11 cellular contexts compared by ENCODE assay signal in genomic region chr11:113593698-113594308, GRCh38.
DNase-seq lines count a peak whose midpoint lies in the region; ATAC-seq lines count a peak whose summit lies in the region.
"Had no signal": no experiment of that assay in that cellular context is flagged by ENCODE, and none has a peak within 500 bp of the region (broad histone marks: within the 10 kb centered on the region; RNA-seq: fewer than 3 reads in every experiment).

No MANE protein-coding gene starts in this region.

- DNase-seq in activated CD4-positive, alpha-beta T cell treated with anti-CD3 and anti-CD28 coated beads, Interleukin-2, amount 10 ng/mL, durations not matched to agents 24 days and 14 days: peak; percentile 74
- DNase-seq in activated CD4-positive, alpha-beta T cell treated with anti-CD3 and anti-CD28 coated beads, Interleukin-2, amount 50 U/mL, for 4 hours: no peak
- DNase-seq in RPMI7951 (ENCODE audit: low read depth): peak; percentile 90
- peak in 2 of 3 donors; percentile 4 to 6 for DNase-seq in stimulated activated CD4-positive, alpha-beta T cell treated with anti-CD3 and anti-CD28 coated beads, TNF-alpha, amount 100 ng/mL, for 48 hours (ENCODE audit: low read depth in 3 of 3)
- DNase-seq in NCI-H128 (lab: John Stamatoyannopoulos, UW; ENCODE audit: unreplicated experiment): no peak
- no peak for DNase-seq in NCI-H1694 (lab: John Stamatoyannopoulos, UW)
- DNase-seq in NCI-H187 treated with DMSO at 0.1 percent for 48 hours (lab: John Stamatoyannopoulos, UW): no peak
- DNase-seq: activated CD4-positive, CD25-positive, alpha-beta regulatory T cell; effector CD4-positive, alpha-beta T cell; NCI-H1436 treated with DMSO at 0.1 percent for 48 hours had no signal

- peaks cover 17% of the 10 kb centered on the region for H3K4me1 Mint-ChIP-seq in activated CD4-positive, alpha-beta T cell treated with anti-CD3 and anti-CD28 coated beads, Interleukin-2, amount 10 ng/mL, durations not matched to agents 24 days and 14 days

- H3K27ac Mint-ChIP-seq in activated CD4-positive, alpha-beta T cell treated with anti-CD3 and anti-CD28 coated beads, Interleukin-2, amount 10 ng/mL, durations not matched to agents 24 days and 14 days: peak overlapping the region; percentile 67

- H3K27me3 Mint-ChIP-seq in activated CD4-positive, alpha-beta T cell treated with anti-CD3 and anti-CD28 coated beads, Interleukin-2, amount 10 ng/mL, durations not matched to agents 24 days and 14 days: peaks cover 20% of the 10 kb centered on the region

- ATAC-seq in HG02678 (IDR thresholded peaks at IDR 0.05; ENCODE audit: unreplicated experiment): peak; percentile 76

- intact Hi-C loops in activated CD4-positive, alpha-beta T cell treated with anti-CD3 and anti-CD28 coated beads, Interleukin-2, amount 10 ng/mL, durations not matched to agents 24 days and 14 days (cut with micrococcal nuclease): no loop called here

- H3K9me3 Mint-ChIP-seq in activated CD4-positive, alpha-beta T cell treated with anti-CD3 and anti-CD28 coated beads, Interleukin-2, amount 10 ng/mL, durations not matched to agents 24 days and 14 days: peaks cover 3% of the 10 kb centered on the region

- peak overlapping the region; percentile 6 for H3K4me3 Mint-ChIP-seq in activated CD4-positive, alpha-beta T cell treated with anti-CD3 and anti-CD28 coated beads, Interleukin-2, amount 10 ng/mL, durations not matched to agents 24 days and 14 days

- H3K36me3 Mint-ChIP-seq in activated CD4-positive, alpha-beta T cell treated with anti-CD3 and anti-CD28 coated beads, Interleukin-2, amount 10 ng/mL, durations not matched to agents 24 days and 14 days (ENCODE audit: low read depth): no peaks in the 10 kb centered on the region

Comparison
In these comparisons a context has a peak if more than half of its experiments do, and no peak if none do; other contexts are left out.
1. DNase-seq: peak in activated CD4-positive, alpha-beta T cell treated with anti-CD3 and anti-CD28 coated beads, Interleukin-2, amount 10 ng/mL, durations not matched to agents 24 days and 14 days (single experiment), RPMI7951 (single experiment) and stimulated activated CD4-positive, alpha-beta T cell treated with anti-CD3 and anti-CD28 coated beads, TNF-alpha, amount 100 ng/mL, for 48 hours (2 of 3); none in activated CD4-positive, alpha-beta T cell treated with anti-CD3 and anti-CD28 coated beads, Interleukin-2, amount 50 U/mL, for 4 hours (0 of 2), NCI-H128 (single experiment), NCI-H1694 (single experiment) and NCI-H187 treated with DMSO at 0.1 percent for 48 hours (single experiment).